ENCODE assay signal across 12 cellular contexts in the genomic region with DNA sequence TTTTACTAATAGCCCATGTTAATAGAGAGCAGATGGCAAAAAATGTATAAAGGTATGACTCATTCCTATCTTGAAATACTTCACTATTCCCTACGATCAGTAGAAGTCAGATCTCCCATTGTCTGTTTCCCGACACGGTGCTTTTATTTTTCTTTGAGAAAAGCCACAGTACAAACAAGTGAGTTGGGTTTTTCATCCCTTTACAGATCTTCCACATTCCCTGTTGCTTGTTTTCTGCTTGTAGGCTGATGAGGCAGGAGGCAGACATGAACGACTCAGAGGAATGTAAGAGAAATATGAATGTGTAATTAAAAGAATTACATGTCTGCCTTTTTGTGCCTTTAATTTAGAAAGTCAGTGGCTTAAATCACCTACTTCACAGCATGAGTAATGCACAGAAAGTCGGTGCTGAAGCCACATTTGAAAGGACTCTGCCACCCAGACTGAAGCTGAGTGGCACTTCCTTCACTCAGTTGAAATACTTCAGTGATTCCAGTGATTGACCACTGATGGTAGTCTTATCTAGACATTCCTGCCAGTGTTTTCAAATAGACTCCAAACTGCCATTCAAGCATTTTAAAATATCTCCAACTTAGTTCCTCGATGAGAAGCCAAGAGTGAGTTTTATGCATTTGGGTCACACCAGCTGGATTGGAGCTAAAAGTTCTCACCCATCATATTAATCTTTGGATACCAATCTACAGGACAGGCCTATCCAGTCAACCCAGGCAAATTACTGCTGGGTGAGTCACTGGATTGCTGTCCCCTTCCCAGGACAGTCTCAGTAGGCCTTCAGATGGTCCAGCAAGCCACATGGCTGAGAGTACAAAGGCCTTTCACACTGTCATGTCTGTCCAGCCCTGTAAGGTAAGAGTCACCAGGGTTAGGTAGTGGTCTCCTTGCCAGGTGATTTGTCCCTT.
DNase-seq lines count a peak whose midpoint lies in the region; ATAC-seq, FAIRE-seq and TF ChIP-seq lines count a peak whose summit lies in the region.
"Had no signal": no experiment of that assay in that cellular context is flagged by ENCODE, and none has a peak within 500 bp of the region (broad histone marks: within the 10 kb centered on the region; RNA-seq: fewer than 3 reads in every experiment).

No MANE protein-coding gene starts in this region.

- no peaks in the 10 kb centered on the region; the same call in 1 of the 2 replicates for H3K4me1 ChIP-seq in PC-3 (ENCODE audit: insufficient read depth, low read length)
- H3K4me1 ChIP-seq in pancreas = no peaks in the 10 kb centered on the region
- H3K4me1 ChIP-seq in suprapubic skin = peaks cover 8% of the 10 kb centered on the region
- H3K4me1 ChIP-seq: breast epithelium had no signal

- H3K27me3 ChIP-seq in PC-3 (ENCODE audit: low read length) (no peaks in the 10 kb centered on the region), pancreas (no peaks in the 10 kb centered on the region), suprapubic skin (no peaks in the 10 kb centered on the region)
- H3K27me3 ChIP-seq: breast epithelium had no signal

- no peak overlapping the region for H2AFZ ChIP-seq in PC-3 (ENCODE audit: low read length)

- no peaks in the 10 kb centered on the region for H3K36me3 ChIP-seq in PC-3 (ENCODE audit: low read depth, low read length)
- no peaks in the 10 kb centered on the region for H3K36me3 ChIP-seq in pancreas
- no peaks in the 10 kb centered on the region for H3K36me3 ChIP-seq in suprapubic skin
- H3K36me3 ChIP-seq: breast epithelium had no signal

- TF ChIP-seq CTCF in PC-3 (conservative IDR thresholded peaks at IDR 0.05; ENCODE audit: low read depth, low read length) (no peak), pancreas (IDR thresholded peaks at IDR 0.05) (no peak), suprapubic skin (IDR thresholded peaks at IDR 0.05) (no peak)

- H3K4me3 ChIP-seq in PC-3 (ENCODE audit: low read length) (no peak overlapping the region), pancreas (no peak overlapping the region), suprapubic skin (no peak overlapping the region)
- H3K4me3 ChIP-seq: breast epithelium had no signal

- no peak overlapping the region for H3K4me2 ChIP-seq in PC-3 (ENCODE audit: low read length)

- CTCF ChIA-PET in PC-3 (lab: Charles Lee) = no interaction called here

- peak; percentile 66 for DNase-seq in DMS53 (lab: John Stamatoyannopoulos, UW)
- peak; percentile 30 for DNase-seq in PC-3
- peak; percentile 42 for DNase-seq in fibroblast of gingiva (ENCODE audit: low read depth)
- DNase-seq in pancreas = peak in 1 of 6 donors; percentile 16
- DNase-seq in cerebellum (ENCODE audit: low spot score) = no peak
- DNase-seq in suprapubic skin (ENCODE audit: low spot score in 2 of 2) = no peak
- DNase-seq in HT-29 (ENCODE audit: low spot score) = no peak
- DNase-seq: activated CD4-positive, alpha-beta T cell treated with anti-CD3 and anti-CD28 coated beads for 48 hours; NCI-H187 treated with DMSO at 0.1 percent for 48 hours had no signal

- no peaks in the 10 kb centered on the region for H3K9me2 ChIP-seq in PC-3 (replicated peaks; ENCODE audit: low read length)

- no peak for TF ChIP-seq POLR2A in suprapubic skin (IDR thresholded peaks at IDR 0.05)

- ATAC-seq in PC-3 (no peak), pancreas (peak; percentile 51 to 84 (median 78)), GM18909 (IDR thresholded peaks at IDR 0.05; ENCODE audit: poor library complexity, unreplicated experiment) (no peak)

- H3K9me3 ChIP-seq in PC-3 (ENCODE audit: low read length) (no peaks in the 10 kb centered on the region), pancreas (no peaks in the 10 kb centered on the region), suprapubic skin (no peaks in the 10 kb centered on the region)
- H3K9me3 ChIP-seq: breast epithelium had no signal

- H3K27ac ChIP-seq in PC-3 (ENCODE audit: low read length) = no peak overlapping the region
- H3K27ac ChIP-seq in pancreas = peak overlapping the region in 1 of 4 donors; percentile 3
- H3K27ac ChIP-seq in suprapubic skin = no peak overlapping the region
- H3K27ac ChIP-seq: breast epithelium had no signal

- H3K79me2 ChIP-seq in PC-3 (ENCODE audit: low read length) = no peaks in the 10 kb centered on the region

- FAIRE-seq in pancreas (lab: Jason Lieb, UNC) = no peak
- FAIRE-seq: GM12891 had no signal

- BruUV-seq in PC-3 (replicated peaks; lab: Mats Ljungman, UMichigan) = no TSS peak

- POLR2A ChIA-PET in PC-3 (lab: Charles Lee; ENCODE audit: unreplicated experiment) = no interaction called here

- H4K20me1 ChIP-seq in PC-3 (ENCODE audit: low read length) = no peaks in the 10 kb centered on the region

- WGBS in pancreas, 2 donors = 43 to 47% methylated on average over 6 of the region's 6 CpGs
- whole genome bisulfite sequencing in suprapubic skin = 27% methylated on average over 6 of the region's 6 CpGs

- intact Hi-C loops in PC-3 (cut with micrococcal nuclease) = no loop called here
- intact Hi-C loops in pancreas (cut with DNase I) = no loop called here

- no peak for TF ChIP-seq EP300 in suprapubic skin (IDR thresholded peaks at IDR 0.05)

- no peaks in the 10 kb centered on the region for H3F3A ChIP-seq in PC-3 (ENCODE audit: low read length, unreplicated experiment)

- no peak overlapping the region for H3K9ac ChIP-seq in PC-3 (ENCODE audit: low read length)

Comparison
In these comparisons a context has a peak if more than half of its experiments do, and no peak if none do; other contexts are left out.
1. DNase-seq: peak in DMS53 (single experiment), PC-3 (single experiment) and fibroblast of gingiva (single experiment); none in cerebellum (single experiment), suprapubic skin (0 of 2) and HT-29 (single experiment).
2. ATAC-seq: peak in pancreas (4 of 4); none in PC-3 (single experiment) and GM18909 (single experiment).